ENCODE assay signal across 13 cellular contexts in genomic region chr9:700365-701282, GRCh38.
A peak's percentile ranks its signal among the peaks of the same experiment; 100 is the strongest.
DNase-seq lines count a peak whose midpoint lies in the region; ATAC-seq and TF ChIP-seq lines count a peak whose summit lies in the region.
"Had no signal": no experiment of that assay in that cellular context is flagged by ENCODE, and none has a peak within 500 bp of the region (broad histone marks: within the 10 kb centered on the region; RNA-seq: fewer than 3 reads in every experiment).

No MANE protein-coding gene starts in this region.

- H3K79me2 ChIP-seq in KMS-11 (ENCODE audit: insufficient read depth, low read depth): no peaks in the 10 kb centered on the region

- TF ChIP-seq CTCF in KMS-11 (conservative IDR thresholded peaks at IDR 0.05; ENCODE audit: low read depth, low read length): no peak
- TF ChIP-seq CTCF in esophagus squamous epithelium (IDR thresholded peaks at IDR 0.05): no peak
- TF ChIP-seq CTCF in stomach (IDR thresholded peaks at IDR 0.05): no peak

- no peaks in the 10 kb centered on the region for H4K20me1 ChIP-seq in KMS-11 (ENCODE audit: insufficient read depth)
- H4K20me1 ChIP-seq: BLaER1 had no signal

- H3K4me2 ChIP-seq in KMS-11: peak overlapping the region; percentile 50
- H3K4me2 ChIP-seq: BLaER1 had no signal

- peak; percentile 50 for ATAC-seq in GM18867 (IDR thresholded peaks at IDR 0.05; ENCODE audit: unreplicated experiment)
- no peak for ATAC-seq in HG02571 (IDR thresholded peaks at IDR 0.05; ENCODE audit: unreplicated experiment)
- ATAC-seq: T-helper 17 cell had no signal

- H3K36me3 ChIP-seq in KMS-11 (ENCODE audit: insufficient read depth) (no peaks in the 10 kb centered on the region), esophagus squamous epithelium (peaks cover 0 to 42% (median 0%) of the 10 kb centered on the region in 3 donors), stomach (no peaks in the 10 kb centered on the region)
- H3K36me3 ChIP-seq: BLaER1, pancreas had no signal

- 80 to 88% methylated on average over 9 of the region's 9 CpGs for WGBS in esophagus squamous epithelium, 2 donors
- WGBS in stomach, 5 donors: 79 to 86% (median 81%) methylated on average over 9 of the region's 9 CpGs

- H3K4me3 ChIP-seq in KMS-11 (IDR thresholded peaks at IDR 0.05; ENCODE audit: insufficient read depth, low read depth, low read length) (no peak overlapping the region), esophagus squamous epithelium (no peak overlapping the region), stomach (no peak overlapping the region)
- H3K4me3 ChIP-seq: BLaER1, pancreas had no signal

- H3K27ac ChIP-seq in KMS-11: peak overlapping the region; percentile 77
- peak overlapping the region in 3 of 4 donors; percentile 32 to 52 (median 46) for H3K27ac ChIP-seq in esophagus squamous epithelium
- peak overlapping the region in 3 of 5 donors; percentile 14 to 86 (median 58) for H3K27ac ChIP-seq in stomach
- H3K27ac ChIP-seq: BLaER1, pancreas had no signal

- TF ChIP-seq POLR2A in esophagus squamous epithelium (IDR thresholded peaks at IDR 0.05): no peak
- TF ChIP-seq POLR2A in stomach (IDR thresholded peaks at IDR 0.05): no peak

- H3K4me1 ChIP-seq in KMS-11 (ENCODE audit: low read depth, poor library complexity, severe bottlenecking) (peaks cover 35% of the 10 kb centered on the region), esophagus squamous epithelium (peaks cover 9 to 74% (median 34%) of the 10 kb centered on the region in 3 donors), stomach (peaks cover 4 to 68% (median 24%) of the 10 kb centered on the region in 4 donors)

- no peak for DNase-seq in esophagus squamous epithelium (lab: John Stamatoyannopoulos, UW)
- DNase-seq in stomach: no peak
- DNase-seq in central memory CD4-positive, alpha-beta T cell: no peak
- no peak for DNase-seq in HUDEP-2 (lab: John Stamatoyannopoulos, UW; ENCODE audit: unreplicated experiment in 76 of 76)
- DNase-seq in dedifferentiated amniotic fluid mesenchymal stem cell (ENCODE audit: extremely low spot score): no peak
- DNase-seq: activated CD4-positive, alpha-beta T cell treated with anti-CD3 and anti-CD28 coated beads for 48 hours; MV-4-11; pancreas; T-helper 17 cell had no signal

- H2AFZ ChIP-seq in KMS-11 (ENCODE audit: low read depth): peak overlapping the region; percentile 41; the same call in 1 of the 2 replicates

- H3K27me3 ChIP-seq in KMS-11 (ENCODE audit: insufficient read depth, low read depth): no peaks in the 10 kb centered on the region
- H3K27me3 ChIP-seq in esophagus squamous epithelium: no peaks in the 10 kb centered on the region
- no peaks in the 10 kb centered on the region for H3K27me3 ChIP-seq in stomach
- H3K27me3 ChIP-seq: BLaER1, pancreas had no signal

- H3K9me3 ChIP-seq in esophagus squamous epithelium (no peaks in the 10 kb centered on the region), stomach (no peaks in the 10 kb centered on the region)
- H3K9me3 ChIP-seq: BLaER1, pancreas had no signal

- no peak for TF ChIP-seq EP300 in stomach (IDR thresholded peaks at IDR 0.05)

- intact Hi-C loops in esophagus squamous epithelium (cut with DNase I): loop anchor here (10.0 kb wide), 1 partner anchor 54 kb away; no protein-coding TSS in a partner anchor
- intact Hi-C loops in stomach (cut with DNase I; ENCODE audit: low total_unique reads): no loop called here

- H3K9ac ChIP-seq in KMS-11: peak overlapping the region; percentile 28; the same call in 1 of the 2 replicates
- H3K9ac ChIP-seq: BLaER1 had no signal
